In the genomic region with DNA sequence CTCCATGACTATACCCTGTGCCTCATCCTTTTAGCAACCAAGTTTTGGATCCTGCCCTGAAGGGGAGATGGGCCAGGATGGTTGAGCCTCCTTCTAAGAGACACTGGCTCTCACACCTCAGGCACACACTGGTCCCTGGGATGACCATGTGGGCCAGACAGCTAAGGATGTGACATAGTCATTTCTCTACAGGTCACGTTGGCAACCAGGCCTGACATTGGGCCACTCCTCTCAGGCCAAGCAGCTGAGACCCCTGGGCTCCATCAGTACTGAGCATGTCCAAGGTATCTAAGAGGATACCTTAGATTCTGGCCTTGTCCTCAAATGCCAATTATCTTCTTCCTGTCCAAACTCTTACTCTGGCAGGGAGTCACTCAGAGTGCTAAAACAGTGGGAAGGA, we compare ENCODE assay signal across 18 cellular contexts.
DNase-seq lines count a peak whose midpoint lies in the region; ATAC-seq, FAIRE-seq and TF ChIP-seq lines count a peak whose summit lies in the region.
"Had no signal": no experiment of that assay in that cellular context is flagged by ENCODE, and none has a peak within 500 bp of the region (broad histone marks: within the 10 kb centered on the region; RNA-seq: fewer than 3 reads in every experiment).

No MANE protein-coding gene starts in this region.

- ATAC-seq in activated naive CD8-positive, alpha-beta T cell treated with anti-CD3 and anti-CD28 coated beads, Interleukin-2, amount 10 ng/mL, durations not matched to agents 7 days and 5 days (ENCODE audit: low read depth), result no peak
- ATAC-seq in activated naive CD8-positive, alpha-beta T cell treated with anti-CD3 and anti-CD28 coated beads, Interleukin-2, amount 50 U/mL, for 24 hours, result no peak
- ATAC-seq: HepG2, Panc1 had no signal

- dilution Hi-C loops in keratinocyte (cut with MboI; ENCODE audit: extremely low pct_ligation_motif_present, low sequenced_read_pairs), result no loop called here

- peaks cover 66% of the 10 kb centered on the region for H3K4me1 Mint-ChIP-seq in activated naive CD8-positive, alpha-beta T cell treated with anti-CD3 and anti-CD28 coated beads, Interleukin-2, amount 10 ng/mL, durations not matched to agents 7 days and 5 days
- peaks cover 66% of the 10 kb centered on the region for H3K4me1 Mint-ChIP-seq in activated naive CD8-positive, alpha-beta T cell treated with anti-CD3 and anti-CD28 coated beads, Interleukin-2, amount 50 U/mL, for 24 hours
- H3K4me1 Mint-ChIP-seq in activated T-helper 1 cell treated with anti-CD3 and anti-CD28 coated beads, Interleukin-12 subunit alpha, Interleukin-12 subunit beta, Interleukin-2, Interleukin-4 antibody, amounts not matched to agents 30 ng/mL and 10 ng/mL and 1 ng/mL, durations not matched to agents 14 hours and 24 hours and 36 hours (ENCODE audit: low read depth), result peaks cover 97% of the 10 kb centered on the region

- no peaks in the 10 kb centered on the region for H3K9me1 ChIP-seq in keratinocyte (ENCODE audit: control insufficient read depth, extremely low read depth, insufficient read depth, low read length)

- no peaks in the 10 kb centered on the region for H3K27me3 ChIP-seq in keratinocyte (ENCODE audit: control insufficient read depth, extremely low read depth, insufficient read depth, low read length)
- H3K27me3 ChIP-seq: SJSA1 had no signal

- no peaks in the 10 kb centered on the region for H3K9me3 Mint-ChIP-seq in activated naive CD8-positive, alpha-beta T cell treated with anti-CD3 and anti-CD28 coated beads, Interleukin-2, amount 10 ng/mL, durations not matched to agents 7 days and 5 days
- no peaks in the 10 kb centered on the region for H3K9me3 Mint-ChIP-seq in activated naive CD8-positive, alpha-beta T cell treated with anti-CD3 and anti-CD28 coated beads, Interleukin-2, amount 50 U/mL, for 24 hours
- no peaks in the 10 kb centered on the region for H3K9me3 Mint-ChIP-seq in activated T-helper 1 cell treated with anti-CD3 and anti-CD28 coated beads, Interleukin-12 subunit alpha, Interleukin-12 subunit beta, Interleukin-2, Interleukin-4 antibody, amounts not matched to agents 30 ng/mL and 10 ng/mL and 1 ng/mL, durations not matched to agents 14 hours and 24 hours and 36 hours
- H3K9me3 Mint-ChIP-seq: HFFc6 had no signal

- no peaks in the 10 kb centered on the region for H3K9me3 ChIP-seq in keratinocyte (ENCODE audit: control insufficient read depth, low read depth, low read length)
- H3K9me3 ChIP-seq: SJSA1 had no signal

- POLR2A ChIA-PET in activated naive CD8-positive, alpha-beta T cell treated with anti-CD3 and anti-CD28 coated beads, Interleukin-2, amount 10 ng/mL, durations not matched to agents 7 days and 5 days (lab: Charles Lee), result no interaction called here

- H3K27ac ChIP-seq in keratinocyte (ENCODE audit: control insufficient read depth, insufficient read depth, low read length), result no peak overlapping the region
- H3K27ac ChIP-seq: C4-2B, SJSA1 had no signal

- no peak for DNase-seq in activated naive CD8-positive, alpha-beta T cell treated with anti-CD3 and anti-CD28 coated beads, Interleukin-2, amount 10 ng/mL, durations not matched to agents 7 days and 5 days
- DNase-seq in activated naive CD8-positive, alpha-beta T cell treated with anti-CD3 and anti-CD28 coated beads, Interleukin-2, amount 50 U/mL, for 24 hours, result no peak
- no peak for DNase-seq in activated T-helper 1 cell treated with anti-CD3 and anti-CD28 coated beads, Interleukin-12 subunit alpha, Interleukin-12 subunit beta, Interleukin-2, Interleukin-4 antibody, amounts not matched to agents 30 ng/mL and 10 ng/mL and 1 ng/mL, durations not matched to agents 14 hours and 24 hours and 36 hours (ENCODE audit: low spot score)
- DNase-seq in keratinocyte (ENCODE audit: low read depth, low spot score) (no peak), urothelium cell line (ENCODE audit: low spot score) (no peak), NCI-H128 (lab: John Stamatoyannopoulos, UW; ENCODE audit: unreplicated experiment) (no peak)
- DNase-seq in stimulated activated CD4-positive, alpha-beta T cell treated with anti-CD3 and anti-CD28 coated beads, Interleukin-15, amount 100 ng/mL, for 24 hours, result no peak
- DNase-seq: DMS79 treated with DMSO at 0.1 percent for 48 hours, H7, HFFc6, KG1, NCI-H1436, NCI-H1930, NCI-H69 had no signal

- peak overlapping the region; percentile 23 for H3K4me3 Mint-ChIP-seq in activated naive CD8-positive, alpha-beta T cell treated with anti-CD3 and anti-CD28 coated beads, Interleukin-2, amount 10 ng/mL, durations not matched to agents 7 days and 5 days
- no peak overlapping the region for H3K4me3 Mint-ChIP-seq in activated naive CD8-positive, alpha-beta T cell treated with anti-CD3 and anti-CD28 coated beads, Interleukin-2, amount 50 U/mL, for 24 hours
- no peak overlapping the region for H3K4me3 Mint-ChIP-seq in activated T-helper 1 cell treated with anti-CD3 and anti-CD28 coated beads, Interleukin-12 subunit alpha, Interleukin-12 subunit beta, Interleukin-2, Interleukin-4 antibody, amounts not matched to agents 30 ng/mL and 10 ng/mL and 1 ng/mL, durations not matched to agents 14 hours and 24 hours and 36 hours
- H3K4me3 Mint-ChIP-seq: HFFc6 had no signal

- FAIRE-seq in keratinocyte (lab: Jason Lieb, UNC), result no peak
- peak; percentile 40 for FAIRE-seq in urothelium cell line (lab: Jason Lieb, UNC)
- FAIRE-seq: HepG2 had no signal

- no peak overlapping the region for H3K9ac ChIP-seq in keratinocyte (ENCODE audit: control insufficient read depth, extremely low read depth, insufficient read depth, low read length)

- no peak for TF ChIP-seq CTCF in keratinocyte (optimal IDR thresholded peaks at IDR 0.05 in 1 of 3, IDR thresholded peaks at IDR 0.05 in 1 of 3, conservative IDR thresholded peaks at IDR 0.05 in 1 of 3; ENCODE audit: extremely low read depth in 1 of 3, insufficient read depth in 2 of 3, low read length in 3 of 3)

- H2AFZ ChIP-seq in keratinocyte (ENCODE audit: control insufficient read depth, low read length), result no peak overlapping the region

- H3K4me3 ChIP-seq in keratinocyte (ENCODE audit: control insufficient read depth in 2 of 3, extremely low read depth in 1 of 3, insufficient read depth in 2 of 3, low read depth in 1 of 3, low read length in 3 of 3), result no peak overlapping the region
- H3K4me3 ChIP-seq: SJSA1 had no signal

- no peaks in the 10 kb centered on the region for H4K20me1 ChIP-seq in keratinocyte (ENCODE audit: control insufficient read depth, extremely low read depth, insufficient read depth, low read length)

- peaks cover 60% of the 10 kb centered on the region for H3K4me1 ChIP-seq in keratinocyte (ENCODE audit: control insufficient read depth, extremely low read depth, insufficient read depth, low read length)

- peak overlapping the region; percentile 50 for H3K4me2 ChIP-seq in keratinocyte (ENCODE audit: control insufficient read depth, extremely low read depth, insufficient read depth, low read depth, low read length)

- no peaks in the 10 kb centered on the region for H3K27me3 Mint-ChIP-seq in activated naive CD8-positive, alpha-beta T cell treated with anti-CD3 and anti-CD28 coated beads, Interleukin-2, amount 10 ng/mL, durations not matched to agents 7 days and 5 days
- no peaks in the 10 kb centered on the region for H3K27me3 Mint-ChIP-seq in activated naive CD8-positive, alpha-beta T cell treated with anti-CD3 and anti-CD28 coated beads, Interleukin-2, amount 50 U/mL, for 24 hours
- H3K27me3 Mint-ChIP-seq in activated T-helper 1 cell treated with anti-CD3 and anti-CD28 coated beads, Interleukin-12 subunit alpha, Interleukin-12 subunit beta, Interleukin-2, Interleukin-4 antibody, amounts not matched to agents 30 ng/mL and 10 ng/mL and 1 ng/mL, durations not matched to agents 14 hours and 24 hours and 36 hours (ENCODE audit: insufficient read depth), result no peaks in the 10 kb centered on the region

- no peaks in the 10 kb centered on the region for H3K36me3 ChIP-seq in keratinocyte (ENCODE audit: control insufficient read depth in 2 of 2, extremely low read depth in 1 of 2, insufficient read depth in 2 of 2, low read length in 2 of 2)
- H3K36me3 ChIP-seq: SJSA1 had no signal

- peaks cover 1% of the 10 kb centered on the region for H3K36me3 Mint-ChIP-seq in activated naive CD8-positive, alpha-beta T cell treated with anti-CD3 and anti-CD28 coated beads, Interleukin-2, amount 10 ng/mL, durations not matched to agents 7 days and 5 days
- H3K36me3 Mint-ChIP-seq in activated naive CD8-positive, alpha-beta T cell treated with anti-CD3 and anti-CD28 coated beads, Interleukin-2, amount 50 U/mL, for 24 hours (ENCODE audit: low read depth), result no peaks in the 10 kb centered on the region
- peaks cover 8% of the 10 kb centered on the region for H3K36me3 Mint-ChIP-seq in activated T-helper 1 cell treated with anti-CD3 and anti-CD28 coated beads, Interleukin-12 subunit alpha, Interleukin-12 subunit beta, Interleukin-2, Interleukin-4 antibody, amounts not matched to agents 30 ng/mL and 10 ng/mL and 1 ng/mL, durations not matched to agents 14 hours and 24 hours and 36 hours (ENCODE audit: low read depth)

- intact Hi-C loops in activated T-helper 1 cell treated with anti-CD3 and anti-CD28 coated beads, Interleukin-12 subunit alpha, Interleukin-12 subunit beta, Interleukin-2, Interleukin-4 antibody, amounts not matched to agents 30 ng/mL and 10 ng/mL and 1 ng/mL, durations not matched to agents 14 hours and 24 hours and 36 hours (cut with micrococcal nuclease), result no loop called here

- peak overlapping the region; percentile 36 for H3K27ac Mint-ChIP-seq in activated naive CD8-positive, alpha-beta T cell treated with anti-CD3 and anti-CD28 coated beads, Interleukin-2, amount 10 ng/mL, durations not matched to agents 7 days and 5 days
- no peak overlapping the region for H3K27ac Mint-ChIP-seq in activated naive CD8-positive, alpha-beta T cell treated with anti-CD3 and anti-CD28 coated beads, Interleukin-2, amount 50 U/mL, for 24 hours
- H3K27ac Mint-ChIP-seq in activated T-helper 1 cell treated with anti-CD3 and anti-CD28 coated beads, Interleukin-12 subunit alpha, Interleukin-12 subunit beta, Interleukin-2, Interleukin-4 antibody, amounts not matched to agents 30 ng/mL and 10 ng/mL and 1 ng/mL, durations not matched to agents 14 hours and 24 hours and 36 hours, result peak overlapping the region; percentile 16
- H3K27ac Mint-ChIP-seq: HFFc6 had no signal

- no peaks in the 10 kb centered on the region for H3K79me2 ChIP-seq in keratinocyte (ENCODE audit: control insufficient read depth, insufficient read depth, low read length)
